Comparison of ENCODE assay signal across 8 cellular contexts in the genomic region with DNA sequence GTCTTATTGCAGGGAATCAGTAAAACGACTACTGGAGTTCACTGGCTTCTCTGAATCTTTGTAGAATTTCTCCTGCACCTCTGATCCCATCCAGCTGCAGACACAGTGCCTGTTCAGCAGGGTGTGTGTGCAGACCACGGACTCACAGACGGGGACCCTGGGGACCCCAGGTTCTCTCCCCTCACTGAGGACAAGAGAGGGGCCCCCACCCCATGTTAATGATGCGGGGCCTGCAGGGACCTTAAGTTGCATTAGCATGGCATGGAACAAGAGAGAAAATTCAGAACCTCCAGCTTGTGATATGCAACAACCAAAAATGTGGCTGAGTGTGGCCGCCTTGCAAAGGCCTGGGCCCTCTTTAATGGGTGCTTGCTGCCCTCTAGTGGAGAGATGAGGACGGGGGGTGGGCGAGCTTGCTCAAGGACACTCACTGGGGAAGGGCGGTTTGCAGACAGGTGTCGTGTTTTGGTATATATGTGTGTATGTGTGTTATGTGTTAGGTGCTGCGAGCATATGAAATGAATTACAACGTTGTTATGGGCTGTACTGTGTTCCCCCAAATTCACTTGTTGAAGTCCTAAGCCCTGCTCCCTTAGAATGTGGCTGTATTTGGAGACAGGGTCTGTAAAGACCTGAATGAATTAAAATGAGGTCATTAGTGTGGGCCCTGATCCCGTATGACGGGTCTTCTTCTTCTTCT.
DNase-seq lines count a peak whose midpoint lies in the region; ATAC-seq and TF ChIP-seq lines count a peak whose summit lies in the region.

No MANE protein-coding gene starts in this region.

- H3K23ac ChIP-seq in mesendoderm (ENCODE audit: low read length) = no peak overlapping the region

- H4K5ac ChIP-seq in mesendoderm (ENCODE audit: low read length) = no peak overlapping the region

- H3K9ac ChIP-seq in mesendoderm (ENCODE audit: low read length) = no peak overlapping the region

- H3K9me3 Mint-ChIP-seq in activated CD8-positive, alpha-beta T cell treated with anti-CD3 and anti-CD28 coated beads for 36 hours = no peaks in the 10 kb centered on the region

- ATAC-seq in activated CD8-positive, alpha-beta T cell treated with anti-CD3 and anti-CD28 coated beads for 36 hours = peak; percentile 94
- no peak for ATAC-seq in HG02981 (IDR thresholded peaks at IDR 0.05; ENCODE audit: unreplicated experiment)

- H2BK5ac ChIP-seq in mesendoderm (ENCODE audit: low read length) = no peak overlapping the region

- no CpG with 5 or more reads among the region's 13 CpGs for WGBS in mesendoderm (ENCODE audit: extremely low coverage, insufficient coverage, low lambda C conversion rate)

- peaks cover 6% of the 10 kb centered on the region for H3K4me1 ChIP-seq in effector memory CD4-positive, alpha-beta T cell (ENCODE audit: control insufficient read depth, insufficient read depth, low read length, poor library complexity, severe bottlenecking)
- H3K4me1 ChIP-seq in mesendoderm (ENCODE audit: control insufficient read depth, low read depth, low read length) = no peaks in the 10 kb centered on the region

- H3K27ac Mint-ChIP-seq in activated CD8-positive, alpha-beta T cell treated with anti-CD3 and anti-CD28 coated beads for 36 hours = no peak overlapping the region

- H3K56ac ChIP-seq in mesendoderm (ENCODE audit: low read length) = no peak overlapping the region

- POLR2A ChIA-PET in BJ (lab: Charles Lee) = no interaction called here
- POLR2A ChIA-PET in activated CD8-positive, alpha-beta T cell treated with anti-CD3 and anti-CD28 coated beads for 36 hours (lab: Charles Lee) = interaction anchor here (0.8 to 1.4 kb wide), 5 partner anchors 108 to 198 kb away, joined by 3 to 6 read pairs (median 3); a partner anchor contains a TSS

- intact Hi-C loops in activated CD8-positive, alpha-beta T cell treated with anti-CD3 and anti-CD28 coated beads for 36 hours (cut with micrococcal nuclease) = no loop called here

- H3K4me3 ChIP-seq in BJ (ENCODE audit: low read depth, low read length) (no peak overlapping the region), mesendoderm (ENCODE audit: low read length) (no peak overlapping the region)
- H3K4me3 ChIP-seq in effector memory CD4-positive, alpha-beta T cell (ENCODE audit: insufficient read depth, low read depth, low read length, poor library complexity, severe bottlenecking) = no peak overlapping the region

- H2BK120ac ChIP-seq in mesendoderm (ENCODE audit: low read depth, low read length) = no peak overlapping the region

- no peak overlapping the region for H2AK5ac ChIP-seq in mesendoderm (ENCODE audit: low read length)

- DNase-seq in BJ (ENCODE audit: low read depth) = no peak
- DNase-seq in HCEC 1CT = peak; percentile 48
- DNase-seq in NCI-H69 (lab: John Stamatoyannopoulos, UW) = peak; percentile 89
- peak; percentile 92 for DNase-seq in activated CD8-positive, alpha-beta T cell treated with anti-CD3 and anti-CD28 coated beads for 36 hours
- peak; percentile 59 to 72 (median 59) for DNase-seq in effector memory CD4-positive, alpha-beta T cell
- DNase-seq in mesendoderm = peak; percentile 79
- peak; percentile 46 to 70 for DNase-seq in stimulated activated CD8-positive, alpha-beta memory T cell treated with anti-CD3 and anti-CD28 coated beads, Interleukin-15, amount 100 ng/mL, for 4 hours (ENCODE audit: low read depth in 2 of 2)

- no peaks in the 10 kb centered on the region for H3K79me1 ChIP-seq in mesendoderm (ENCODE audit: low read length)

- H3K79me2 ChIP-seq in mesendoderm (ENCODE audit: control insufficient read depth, insufficient read depth, low read length) = no peaks in the 10 kb centered on the region

- no peak overlapping the region for H3K27ac ChIP-seq in effector memory CD4-positive, alpha-beta T cell (ENCODE audit: insufficient read depth, low read length, poor library complexity, severe bottlenecking)
- no peak overlapping the region for H3K27ac ChIP-seq in mesendoderm (ENCODE audit: low read depth, low read length)

- TF ChIP-seq CTCF in BJ (IDR thresholded peaks at IDR 0.05; ENCODE audit: insufficient read depth, low read depth, low read length) = peak; percentile 96
- peak; percentile 91 for TF ChIP-seq CTCF in activated CD8-positive, alpha-beta T cell treated with anti-CD3 and anti-CD28 coated beads for 36 hours (IDR thresholded peaks at IDR 0.05)

- no peaks in the 10 kb centered on the region for H3K36me3 ChIP-seq in BJ (ENCODE audit: control insufficient read depth, insufficient read depth, low read length)
- no peaks in the 10 kb centered on the region for H3K36me3 ChIP-seq in effector memory CD4-positive, alpha-beta T cell (ENCODE audit: control insufficient read depth, insufficient read depth, low read length)
- no peaks in the 10 kb centered on the region for H3K36me3 ChIP-seq in mesendoderm (ENCODE audit: control insufficient read depth, insufficient read depth, low read length)

- H3K36me3 Mint-ChIP-seq in activated CD8-positive, alpha-beta T cell treated with anti-CD3 and anti-CD28 coated beads for 36 hours (ENCODE audit: low read depth) = no peaks in the 10 kb centered on the region

- H3K4me2 ChIP-seq in mesendoderm (ENCODE audit: low read length) = no peak overlapping the region

- no peaks in the 10 kb centered on the region for H3K4me1 Mint-ChIP-seq in activated CD8-positive, alpha-beta T cell treated with anti-CD3 and anti-CD28 coated beads for 36 hours (ENCODE audit: low read depth)

- H3K9me3 ChIP-seq in effector memory CD4-positive, alpha-beta T cell (ENCODE audit: control insufficient read depth, low read length) = no peaks in the 10 kb centered on the region

- H4K8ac ChIP-seq in mesendoderm (ENCODE audit: low read depth, low read length) = no peak overlapping the region

- CTCF ChIA-PET in BJ (lab: Yijun Ruan, JAX) = interaction anchor here (0.6 to 4.1 kb wide), 57 partner anchors 9 to 681 kb away, joined by 3 to 43 read pairs (median 4); a partner anchor contains a TSS
- CTCF ChIA-PET in activated CD8-positive, alpha-beta T cell treated with anti-CD3 and anti-CD28 coated beads for 36 hours (lab: Charles Lee) = interaction anchor here (0.6 to 4.7 kb wide), 50 partner anchors 9 to 675 kb away, joined by 3 to 19 read pairs (median 5); no protein-coding TSS in a partner anchor

- H3K27me3 ChIP-seq in BJ (ENCODE audit: control insufficient read depth, insufficient read depth, low read length) (peaks cover 3% of the 10 kb centered on the region), mesendoderm (ENCODE audit: insufficient read depth, low read length, poor library complexity) (no peaks in the 10 kb centered on the region)
- H3K27me3 ChIP-seq in effector memory CD4-positive, alpha-beta T cell (replicated peaks; ENCODE audit: control insufficient read depth, insufficient read depth, low read length, poor library complexity, severe bottlenecking) = no peaks in the 10 kb centered on the region

- no peak overlapping the region for H3K4ac ChIP-seq in mesendoderm (ENCODE audit: low read depth, low read length)

- peaks cover 4% of the 10 kb centered on the region for H3K27me3 Mint-ChIP-seq in activated CD8-positive, alpha-beta T cell treated with anti-CD3 and anti-CD28 coated beads for 36 hours

- H3K4me3 Mint-ChIP-seq in activated CD8-positive, alpha-beta T cell treated with anti-CD3 and anti-CD28 coated beads for 36 hours = no peak overlapping the region

- H3K18ac ChIP-seq in mesendoderm (ENCODE audit: low read length) = no peak overlapping the region

- no peak overlapping the region for H2BK15ac ChIP-seq in mesendoderm (replicated peaks; ENCODE audit: low read depth)
